ENCODE assay signal across 29 cellular contexts in the genomic region with DNA sequence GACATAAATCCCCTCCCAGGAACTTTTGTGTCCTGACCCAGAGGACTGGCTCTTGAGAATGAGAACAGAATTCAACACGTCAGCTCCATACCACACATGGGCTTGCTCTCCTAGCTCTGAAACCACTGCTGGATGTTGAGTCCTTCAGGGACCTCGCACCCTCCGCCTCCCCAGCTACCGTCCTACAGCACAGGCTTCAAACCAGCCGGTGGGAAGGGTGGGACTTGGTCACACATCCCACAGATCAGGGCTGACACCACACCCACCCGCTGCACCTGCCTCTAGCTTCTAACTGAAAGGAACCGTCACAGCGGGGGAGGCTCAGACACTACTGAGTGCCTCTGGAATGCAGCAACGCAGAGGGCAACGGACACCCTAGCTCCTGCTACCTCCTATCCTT. TPM values are rescaled to one million over a fixed set of nuclear protein-coding genes. Genes with fewer than 3 reads are reported as not detected.
"Had no signal": no experiment of that assay in that cellular context is flagged by ENCODE, and none has a peak within 500 bp of the region (broad histone marks: within the 10 kb centered on the region; RNA-seq: fewer than 3 reads in every experiment).

No MANE protein-coding gene starts in this region.

- H3K9me3 ChIP-seq: right atrium auricular region, testis, transverse colon had no signal

- H3K4me2 ChIP-seq: neural progenitor cell had no signal

- H3K4me1 Mint-ChIP-seq: activated naive CD4-positive, alpha-beta T cell treated with anti-CD3 and anti-CD28 coated beads, Interleukin-2, amount 50 U/mL, for 24 hours; activated naive CD8-positive, alpha-beta T cell treated with anti-CD3 and anti-CD28 coated beads, Interleukin-2, amount 50 U/mL, for 24 hours; naive thymus-derived CD4-positive, alpha-beta T cell had no signal

- FAIRE-seq: frontal cortex, keratinocyte, TTC549 had no signal

- H3K4me1 ChIP-seq: right atrium auricular region, testis, transverse colon had no signal

- H3K27ac ChIP-seq: epithelial cell of prostate, neural progenitor cell, right atrium auricular region, testis, transverse colon, VCaP had no signal

- H3K27me3 ChIP-seq: neural progenitor cell, right atrium auricular region, testis, transverse colon had no signal

- H3K4me3 ChIP-seq: neural progenitor cell, right atrium auricular region, testis, transverse colon had no signal

- H3K9ac ChIP-seq: neural progenitor cell had no signal

- DNase-seq: activated CD4-positive, alpha-beta T cell treated with anti-CD3 and anti-CD28 coated beads for 4 hours; activated CD4-positive, alpha-beta T cell treated with anti-CD3 and anti-CD28 coated beads, Interleukin-2, amount 50 U/mL, for 4 hours; activated naive CD8-positive, alpha-beta T cell treated with anti-CD3 and anti-CD28 coated beads, Interleukin-2, amount 50 U/mL, for 24 hours; activated T-cell treated with anti-CD3 and anti-CD28 coated beads, Interleukin-2, amount 50 U/mL, for 1 hour; central memory CD4-positive, alpha-beta T cell; glutamatergic neuron; hippocampal formation; left cardiac atrium; mammary epithelial cell; midbrain; naive thymus-derived CD4-positive, alpha-beta T cell; stimulated activated CD4-positive, alpha-beta T cell treated with anti-CD3 and anti-CD28 coated beads, Interleukin-15, amount 100 ng/mL, for 24 hours; stimulated activated CD4-positive, alpha-beta T cell treated with anti-CD3 and anti-CD28 coated beads, Interleukin-2, amount 100 ng/mL, for 24 hours; stimulated activated naive CD4-positive, alpha-beta T cell; T-helper 9 cell; testis; transverse colon had no signal

- ATAC-seq: activated naive CD8-positive, alpha-beta T cell treated with anti-CD3 and anti-CD28 coated beads, Interleukin-2, amount 50 U/mL, for 24 hours; left cardiac atrium; naive thymus-derived CD4-positive, alpha-beta T cell had no signal

- H2AFZ ChIP-seq: neural progenitor cell had no signal

- H3K4me3 Mint-ChIP-seq: activated naive CD4-positive, alpha-beta T cell treated with anti-CD3 and anti-CD28 coated beads, Interleukin-2, amount 50 U/mL, for 24 hours; activated naive CD8-positive, alpha-beta T cell treated with anti-CD3 and anti-CD28 coated beads, Interleukin-2, amount 50 U/mL, for 24 hours; dendritic cell treated with granulocyte-macrophage colony-stimulating factor and Interleukin-4, amounts not matched to agents 40 ng/mL and 50 ng/mL, for 4 days; naive thymus-derived CD4-positive, alpha-beta T cell; neural progenitor cell; T-helper 1 cell treated with Interleukin-12 subunit alpha and Interleukin-12 subunit beta and Interleukin-4 antibody, amounts not matched to agents 30 μg/mL and 1 μg/mL, for 36 hours had no signal

- H3K27me3 Mint-ChIP-seq: activated naive CD4-positive, alpha-beta T cell treated with anti-CD3 and anti-CD28 coated beads, Interleukin-2, amount 50 U/mL, for 24 hours; activated naive CD8-positive, alpha-beta T cell treated with anti-CD3 and anti-CD28 coated beads, Interleukin-2, amount 50 U/mL, for 24 hours; dendritic cell treated with granulocyte-macrophage colony-stimulating factor and Interleukin-4, amounts not matched to agents 40 ng/mL and 50 ng/mL, for 4 days; naive thymus-derived CD4-positive, alpha-beta T cell had no signal

- H3K9me3 Mint-ChIP-seq: activated naive CD4-positive, alpha-beta T cell treated with anti-CD3 and anti-CD28 coated beads, Interleukin-2, amount 50 U/mL, for 24 hours; activated naive CD8-positive, alpha-beta T cell treated with anti-CD3 and anti-CD28 coated beads, Interleukin-2, amount 50 U/mL, for 24 hours; dendritic cell treated with granulocyte-macrophage colony-stimulating factor and Interleukin-4, amounts not matched to agents 40 ng/mL and 50 ng/mL, for 4 days; naive thymus-derived CD4-positive, alpha-beta T cell; T-helper 1 cell treated with Interleukin-12 subunit alpha and Interleukin-12 subunit beta and Interleukin-4 antibody, amounts not matched to agents 30 μg/mL and 1 μg/mL, for 36 hours had no signal

- H3K27ac Mint-ChIP-seq: activated naive CD4-positive, alpha-beta T cell treated with anti-CD3 and anti-CD28 coated beads, Interleukin-2, amount 50 U/mL, for 24 hours; activated naive CD8-positive, alpha-beta T cell treated with anti-CD3 and anti-CD28 coated beads, Interleukin-2, amount 50 U/mL, for 24 hours; dendritic cell treated with granulocyte-macrophage colony-stimulating factor and Interleukin-4, amounts not matched to agents 40 ng/mL and 50 ng/mL, for 4 days; naive thymus-derived CD4-positive, alpha-beta T cell; neural progenitor cell; T-helper 1 cell treated with Interleukin-12 subunit alpha and Interleukin-12 subunit beta and Interleukin-4 antibody, amounts not matched to agents 30 μg/mL and 1 μg/mL, for 36 hours had no signal

RNA-seq across cellular contexts. Expression of a gene that starts 24.0 kb away (rescaled TPM):
- total RNA-seq: frontal cortex; mammary epithelial cell; naive thymus-derived CD4-positive, alpha-beta T cell; pulmonary artery endothelial cell; transverse colon; urinary bladder had no signal
- polyA plus RNA-seq: keratinocyte; mammary epithelial cell; naive thymus-derived CD4-positive, alpha-beta T cell had no signal
